Comparison of ENCODE assay signal across 8 cellular contexts in the genomic region with DNA sequence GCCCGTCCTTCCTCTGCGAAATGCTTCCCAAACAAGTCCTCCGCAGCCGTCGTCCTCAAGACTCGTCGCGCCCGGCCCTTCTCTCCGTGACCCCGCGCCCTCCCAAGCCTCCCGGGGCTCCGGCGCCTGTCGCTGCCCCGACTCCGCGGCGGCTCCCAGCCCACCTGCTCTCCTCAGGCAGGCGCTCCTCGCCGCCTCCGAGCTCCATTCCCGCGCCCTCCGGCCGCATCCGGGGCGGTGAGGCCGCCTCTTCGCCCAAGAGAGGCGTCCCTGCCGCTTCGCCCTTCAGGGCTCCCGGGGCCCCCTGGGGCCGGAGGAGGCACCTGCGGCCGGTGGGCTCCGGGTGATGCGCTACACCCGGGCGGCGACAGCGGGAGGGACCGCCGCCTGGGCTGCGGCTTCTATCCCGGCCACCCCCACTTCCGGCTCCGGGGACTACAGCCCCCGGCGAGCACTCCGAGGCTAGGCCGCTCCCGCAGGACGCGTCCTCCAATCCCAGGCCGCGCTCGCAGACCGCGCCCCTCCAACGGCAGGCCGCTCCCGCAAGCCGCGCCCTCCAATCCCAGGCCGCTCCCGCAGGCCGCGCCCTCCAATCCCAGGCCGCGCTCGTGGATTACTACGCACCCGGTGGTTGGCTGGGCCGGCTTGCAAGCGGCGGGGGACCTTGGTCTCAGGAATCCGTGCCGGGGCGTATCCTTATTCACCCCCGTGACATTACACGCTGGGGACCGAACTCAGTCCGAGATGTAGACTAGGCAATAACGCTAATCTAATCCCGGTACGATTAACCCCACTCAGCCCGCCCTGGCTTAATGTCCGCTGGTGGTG. TPM values are rescaled to one million over a fixed set of nuclear protein-coding genes. Genes with fewer than 3 reads are reported as not detected.
DNase-seq lines count a peak whose midpoint lies in the region; ATAC-seq and TF ChIP-seq lines count a peak whose summit lies in the region.

A gene (minus strand): TSS at position 414 of the 828 bp plus-strand sequence. CDS start 185 bp downstream, at position 229.

- no peak for TF ChIP-seq CTCF in liver (IDR thresholded peaks at IDR 0.05; ENCODE audit: low read depth, low read length, missing input control)

- peaks cover 10 to 45% (median 33%) of the 10 kb centered on the region in 4 donors for H3K4me1 Mint-ChIP-seq in CD4-positive, CD25-positive, alpha-beta regulatory T cell

- peak within 1 kb of the TSS; percentile 82 for H3K27ac ChIP-seq in CD4-positive, CD25-positive, alpha-beta regulatory T cell (ENCODE audit: insufficient read depth, low read length, poor library complexity, severe bottlenecking)
- H3K27ac ChIP-seq in liver (ENCODE audit: low read depth in 1 of 2, low read length in 2 of 2), result peak within 1 kb of the TSS; percentile 73 to 74

- H3K9me3 ChIP-seq in CD4-positive, CD25-positive, alpha-beta regulatory T cell (ENCODE audit: control insufficient read depth in 2 of 2, low read length in 2 of 2), result no peaks in the 10 kb centered on the region
- no peaks in the 10 kb centered on the region for H3K9me3 ChIP-seq in liver (ENCODE audit: control insufficient read depth in 4 of 4, low read length in 3 of 4)

- no peaks in the 10 kb centered on the region for H3K9me3 Mint-ChIP-seq in CD4-positive, CD25-positive, alpha-beta regulatory T cell

- peaks cover 28% of the 10 kb centered on the region for H3K4me1 ChIP-seq in CD4-positive, CD25-positive, alpha-beta regulatory T cell (ENCODE audit: control insufficient read depth, insufficient read depth, low read length, poor library complexity, severe bottlenecking)
- H3K4me1 ChIP-seq in liver (ENCODE audit: control insufficient read depth in 4 of 4, insufficient read depth in 4 of 4, low read length in 3 of 4), result peaks cover 0 to 19% (median 11%) of the 10 kb centered on the region in 4 donors

- H3K27ac Mint-ChIP-seq in CD4-positive, CD25-positive, alpha-beta regulatory T cell, result peak within 1 kb of the TSS; percentile 90 to 97 (median 97)

- DNase-seq in CD4-positive, CD25-positive, alpha-beta regulatory T cell, result peak; percentile 91 to 98 (median 92)
- DNase-seq in NCI-H82 (lab: John Stamatoyannopoulos, UW) (peak; percentile 99), dermis microvascular lymphatic vessel endothelial cell (ENCODE audit: low read depth in 2 of 2) (peak; percentile 86 to 96)
- peak; percentile 93 to 95 for DNase-seq in activated CD4-positive, alpha-beta T cell treated with anti-CD3 and anti-CD28 coated beads, Interleukin-2, amount 50 U/mL, for 48 hours
- DNase-seq in stimulated activated CD4-positive, alpha-beta T cell treated with anti-CD3 and anti-CD28 coated beads, Interleukin-4, amount 100 ng/mL, for 1 hour, result peak; percentile 92

- peak within 1 kb of the TSS; percentile 89 for H3K4me3 ChIP-seq in CD4-positive, CD25-positive, alpha-beta regulatory T cell (ENCODE audit: low read depth, low read length)
- H3K4me3 ChIP-seq in liver (ENCODE audit: low read depth in 1 of 3, low read length in 3 of 3), result peak within 1 kb of the TSS; percentile 80 to 95 (median 90)

- peak; percentile 97 to 98 for ATAC-seq in CD4-positive, CD25-positive, alpha-beta regulatory T cell (ENCODE audit: low read depth in 2 of 2)
- ATAC-seq in GM19438 (IDR thresholded peaks at IDR 0.05; ENCODE audit: low read depth, unreplicated experiment), result peak; percentile 67
- peak; percentile 79 for ATAC-seq in HG03571 (IDR thresholded peaks at IDR 0.05; ENCODE audit: unreplicated experiment)

- H3K4me3 Mint-ChIP-seq in CD4-positive, CD25-positive, alpha-beta regulatory T cell, result peak within 1 kb of the TSS; percentile 93 to 99 (median 96)

- no peaks in the 10 kb centered on the region for H3K27me3 ChIP-seq in CD4-positive, CD25-positive, alpha-beta regulatory T cell (ENCODE audit: control insufficient read depth, insufficient read depth, low read length)
- no peaks in the 10 kb centered on the region for H3K27me3 ChIP-seq in liver (ENCODE audit: control insufficient read depth in 4 of 4, insufficient read depth in 4 of 4, low read length in 3 of 4)

- peaks cover 4% of the 10 kb centered on the region for H3K27me3 Mint-ChIP-seq in CD4-positive, CD25-positive, alpha-beta regulatory T cell

- H3K36me3 Mint-ChIP-seq in CD4-positive, CD25-positive, alpha-beta regulatory T cell, result no peaks in the 10 kb centered on the region

- H3K9ac ChIP-seq in liver (ENCODE audit: low read depth in 1 of 2, low read length in 2 of 2), result peak within 1 kb of the TSS; percentile 51 to 82

- TF ChIP-seq RAD21 in liver (IDR thresholded peaks at IDR 0.05), result peak in 1 of 2 donors; percentile 4

- WGBS in liver, result under 1% methylated on average over 92 of the region's 92 CpGs

- H3K36me3 ChIP-seq in CD4-positive, CD25-positive, alpha-beta regulatory T cell (ENCODE audit: control insufficient read depth, insufficient read depth, low read length), result peaks cover 4% of the 10 kb centered on the region
- no peaks in the 10 kb centered on the region for H3K36me3 ChIP-seq in liver (ENCODE audit: control insufficient read depth in 4 of 4, insufficient read depth in 3 of 4, low read depth in 1 of 4, low read length in 3 of 4)

TF ChIP-seq in liver, 16 proteins besides CTCF, POLR2A, EP300 and RAD21:
- TF ChIP-seq FOXA2 (IDR thresholded peaks at IDR 0.05) (no peak), TAF1 (conservative IDR thresholded peaks at IDR 0.05) (no peak), YY1 (IDR thresholded peaks at IDR 0.05) (peak; percentile 44), SP1 (IDR thresholded peaks at IDR 0.05) (peak; percentile 88), RXRA (IDR thresholded peaks at IDR 0.05) (peak in 1 of 2 donors; percentile 18), GABPA (IDR thresholded peaks at IDR 0.05 in 1 of 2, conservative IDR thresholded peaks at IDR 0.05 in 1 of 2) (peak in 1 of 2 donors; percentile 85), FOXA1 (IDR thresholded peaks at IDR 0.05) (no peak), HNF4A (conservative IDR thresholded peaks at IDR 0.05) (peak; percentile 52 to 59)
- TF ChIP-seq, protein P1, sequence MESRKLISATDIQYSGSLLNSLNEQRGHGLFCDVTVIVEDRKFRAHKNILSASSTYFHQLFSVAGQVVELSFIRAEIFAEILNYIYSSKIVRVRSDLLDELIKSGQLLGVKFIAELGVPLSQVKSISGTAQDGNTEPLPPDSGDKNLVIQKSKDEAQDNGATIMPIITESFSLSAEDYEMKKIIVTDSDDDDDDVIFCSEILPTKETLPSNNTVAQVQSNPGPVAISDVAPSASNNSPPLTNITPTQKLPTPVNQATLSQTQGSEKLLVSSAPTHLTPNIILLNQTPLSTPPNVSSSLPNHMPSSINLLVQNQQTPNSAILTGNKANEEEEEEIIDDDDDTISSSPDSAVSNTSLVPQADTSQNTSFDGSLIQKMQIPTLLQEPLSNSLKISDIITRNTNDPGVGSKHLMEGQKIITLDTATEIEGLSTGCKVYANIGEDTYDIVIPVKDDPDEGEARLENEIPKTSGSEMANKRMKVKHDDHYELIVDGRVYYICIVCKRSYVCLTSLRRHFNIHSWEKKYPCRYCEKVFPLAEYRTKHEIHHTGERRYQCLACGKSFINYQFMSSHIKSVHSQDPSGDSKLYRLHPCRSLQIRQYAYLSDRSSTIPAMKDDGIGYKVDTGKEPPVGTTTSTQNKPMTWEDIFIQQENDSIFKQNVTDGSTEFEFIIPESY (IDR thresholded peaks at IDR 0.05), result no peak
- TF ChIP-seq, protein P2, sequence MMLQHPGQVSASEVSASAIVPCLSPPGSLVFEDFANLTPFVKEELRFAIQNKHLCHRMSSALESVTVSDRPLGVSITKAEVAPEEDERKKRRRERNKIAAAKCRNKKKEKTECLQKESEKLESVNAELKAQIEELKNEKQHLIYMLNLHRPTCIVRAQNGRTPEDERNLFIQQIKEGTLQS (IDR thresholded peaks at IDR 0.05), result no peak

RNA-seq across cellular contexts. Expression of the gene that starts here (rescaled TPM):
- 58.5 TPM for total RNA-seq in CD4-positive, CD25-positive, alpha-beta regulatory T cell
- 10 to 100 TPM; 17.5 to 28.2 (median 19.5) TPM for polyA plus RNA-seq in CD4-positive, CD25-positive, alpha-beta regulatory T cell
- total RNA-seq in dermis microvascular lymphatic vessel endothelial cell (5.1 and 9.0 TPM in 2 replicates), liver (1 to 10 TPM; 5.0 to 7.0 TPM)
- polyA plus RNA-seq in liver, result 1 to 10 TPM; 4.1 to 4.5 TPM

Comparison
In these comparisons a context has a peak if more than half of its experiments do, and no peak if none do; other contexts are left out.
1. Peak in every context shown above with its lines: DNase-seq, ATAC-seq, H3K4me3 ChIP-seq and H3K27ac ChIP-seq.